In the genomic region with DNA sequence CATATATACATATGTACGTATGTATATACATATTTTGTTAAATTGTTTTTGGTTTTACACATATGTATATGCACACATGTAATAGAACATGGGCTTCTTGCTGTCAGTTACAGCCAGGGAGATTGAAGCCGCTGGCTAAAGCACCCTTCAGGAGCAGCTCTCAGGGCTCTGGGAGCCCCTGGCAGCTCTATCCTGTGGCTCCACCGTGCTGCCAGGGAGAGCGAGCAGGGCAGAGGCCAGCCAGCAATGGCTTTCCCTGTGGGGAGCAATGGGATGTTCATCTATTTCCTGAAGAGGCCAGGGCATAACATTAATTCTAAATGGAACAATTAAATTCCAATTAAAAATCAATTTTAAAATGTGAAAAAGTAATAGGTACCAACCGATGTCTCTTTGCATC, we compare ENCODE assay signal across 25 cellular contexts.
"Had no signal": no experiment of that assay in that cellular context is flagged by ENCODE, and none has a peak within 500 bp of the region (broad histone marks: within the 10 kb centered on the region; RNA-seq: fewer than 3 reads in every experiment).

No MANE protein-coding gene starts in this region.

- H3K9me3 Mint-ChIP-seq: activated CD4-positive, alpha-beta memory T cell treated with anti-CD3 and anti-CD28 coated beads, Interleukin-2, amount 10 ng/mL, durations not matched to agents 7 days and 5 days; activated T-helper 2 cell treated with anti-CD3 and anti-CD28 coated beads, Interferon-gamma antibody, Interleukin-2, Interleukin-4, amounts not matched to agents 10 μg/mL and 5 μg/mL and 100 μg/mL, durations not matched to agents 14 hours and 24 hours and 36 hours had no signal

- H3K4me2 ChIP-seq: SK-N-SH had no signal

- H3K36me3 ChIP-seq: adrenal gland, Peyer's patch, SJCRH30 had no signal

- H3K4me1 ChIP-seq: adrenal gland, Peyer's patch, SJCRH30 had no signal

- H3K9ac ChIP-seq: SK-N-SH had no signal

- H3K9me3 ChIP-seq: adrenal gland, Peyer's patch, SJCRH30, SK-N-SH had no signal

- H3K4me3 Mint-ChIP-seq: activated CD4-positive, alpha-beta memory T cell treated with anti-CD3 and anti-CD28 coated beads, Interleukin-2, amount 10 ng/mL, durations not matched to agents 7 days and 5 days; activated naive CD8-positive, alpha-beta T cell treated with anti-CD3 and anti-CD28 coated beads, Interleukin-2, amount 10 ng/mL, durations not matched to agents 7 days and 5 days; activated T-cell treated with anti-CD3 and anti-CD28 coated beads, Interleukin-2, amount 50 U/mL, for 72 hours had no signal

- H3K4me3 ChIP-seq: adrenal gland, Peyer's patch, SJCRH30 had no signal

- ATAC-seq: activated T-cell treated with anti-CD3 and anti-CD28 coated beads, Interleukin-2, amount 50 U/mL, for 72 hours had no signal

- H3K27ac ChIP-seq: RWPE1, SJCRH30, VCaP had no signal

- H3K27me3 ChIP-seq: adrenal gland, Peyer's patch, SJCRH30 had no signal

- H3K27ac Mint-ChIP-seq: activated CD4-positive, alpha-beta memory T cell treated with anti-CD3 and anti-CD28 coated beads, Interleukin-2, amount 10 ng/mL, durations not matched to agents 7 days and 5 days; activated naive CD8-positive, alpha-beta T cell treated with anti-CD3 and anti-CD28 coated beads, Interleukin-2, amount 10 ng/mL, durations not matched to agents 7 days and 5 days; activated T-cell treated with anti-CD3 and anti-CD28 coated beads, Interleukin-2, amount 50 U/mL, for 72 hours; activated T-helper 2 cell treated with anti-CD3 and anti-CD28 coated beads, Interferon-gamma antibody, Interleukin-2, Interleukin-4, amounts not matched to agents 10 μg/mL and 5 μg/mL and 100 μg/mL, durations not matched to agents 14 hours and 24 hours and 36 hours had no signal

- H3K4me1 Mint-ChIP-seq: activated CD4-positive, alpha-beta memory T cell treated with anti-CD3 and anti-CD28 coated beads, Interleukin-2, amount 10 ng/mL, durations not matched to agents 7 days and 5 days; activated naive CD8-positive, alpha-beta T cell treated with anti-CD3 and anti-CD28 coated beads, Interleukin-2, amount 10 ng/mL, durations not matched to agents 7 days and 5 days had no signal

- DNase-seq: activated CD4-positive, alpha-beta memory T cell treated with anti-CD3 and anti-CD28 coated beads, Interleukin-2, amount 10 ng/mL, durations not matched to agents 7 days and 5 days; activated CD4-positive, alpha-beta T cell treated with anti-CD3 and anti-CD28 coated beads, Interleukin-2, amount 50 U/mL, for 1 hour; activated CD4-positive, CD25-positive, alpha-beta regulatory T cell; activated CD8-positive, alpha-beta memory T cell treated with anti-CD3 and anti-CD28 coated beads, Interleukin-2, amount 50 U/mL, for 4 hours; activated naive CD4-positive, alpha-beta T cell treated with anti-CD3 and anti-CD28 coated beads, Interleukin-2, amount 50 U/mL, for 16 hours; activated naive CD8-positive, alpha-beta T cell treated with anti-CD3 and anti-CD28 coated beads, Interleukin-2, amount 10 ng/mL, durations not matched to agents 7 days and 5 days; activated T-cell treated with anti-CD3 and anti-CD28 coated beads, Interleukin-2, amount 50 U/mL, for 72 hours; KG1; NCI-H1048; NCI-H1417 treated with DMSO at 0.1 percent for 48 hours; NCI-H1694; NCI-H2029; NCI-H345; NCI-H510A; NCI-H526 treated with DMSO at 0.1 percent for 48 hours; NCI-H82; Right ventricle myocardium superior; SJCRH30; SK-N-SH; T-helper 1 cell had no signal

- H3K36me3 Mint-ChIP-seq: activated naive CD8-positive, alpha-beta T cell treated with anti-CD3 and anti-CD28 coated beads, Interleukin-2, amount 10 ng/mL, durations not matched to agents 7 days and 5 days had no signal
